Comparison of ENCODE assay signal across 2 cellular contexts in genomic region chr6:155340464-155341129, GRCh38.
TF ChIP-seq lines count a peak whose summit lies in the region.

No MANE protein-coding gene starts in this region.

TF ChIP-seq in SK-N-SH, 30 proteins besides CTCF, POLR2A, EP300 and RAD21 (continued from another document):
- no peak for TF ChIP-seq ZBTB33 (IDR thresholded peaks at IDR 0.05; ENCODE audit: borderline replicate concordance, low read depth)

TF ChIP-seq in SK-N-SH treated with all-trans-retinoic acid at 6 μM for 48 hours, 23 proteins besides CTCF, POLR2A, EP300 and RAD21 (continued from another document):
- no peak for TF ChIP-seq CREB5 (CRISPR knock-in tag; IDR thresholded peaks at IDR 0.05; ENCODE audit: low read depth)
- TF ChIP-seq ZNF70 (CRISPR knock-in tag; IDR thresholded peaks at IDR 0.05), result no peak
- no peak for TF ChIP-seq ZC3H10 (CRISPR knock-in tag; IDR thresholded peaks at IDR 0.05)
